Comparison of ENCODE assay signal across 8 cellular contexts in the genomic region with DNA sequence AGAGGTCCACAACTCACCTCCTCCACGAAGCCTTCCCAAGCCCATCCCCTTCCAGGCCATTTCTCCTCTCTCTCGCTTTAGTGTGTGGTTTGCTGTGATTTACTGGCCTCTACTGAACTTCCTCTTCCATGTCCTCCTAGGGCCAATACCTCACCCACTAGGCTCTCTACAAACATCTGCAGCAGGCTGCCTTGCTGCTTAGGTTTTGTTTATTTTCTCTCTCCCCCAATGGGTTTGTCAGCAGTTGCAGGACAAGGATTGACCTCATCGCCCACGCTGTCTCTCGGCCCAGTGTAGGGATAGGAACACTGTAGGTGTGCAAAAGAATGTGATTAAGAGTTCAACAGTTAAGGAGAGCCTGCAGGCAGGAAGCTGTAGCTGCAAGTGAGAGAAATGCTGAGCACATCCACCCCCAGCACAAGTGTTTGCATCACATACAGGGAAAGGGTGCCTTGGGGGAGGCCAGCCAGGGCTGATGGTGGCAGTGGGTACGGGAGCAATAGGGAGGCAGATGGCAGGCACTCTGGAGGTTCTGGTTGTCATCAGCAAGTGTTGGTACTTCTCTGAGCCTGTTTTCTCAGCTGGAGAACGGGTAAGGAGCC. TPM values are rescaled to one million over a fixed set of nuclear protein-coding genes. Genes with fewer than 3 reads are reported as not detected.
DNase-seq lines count a peak whose midpoint lies in the region; ATAC-seq and TF ChIP-seq lines count a peak whose summit lies in the region.

No MANE protein-coding gene starts in this region.

- H3K4me3 Mint-ChIP-seq in T-helper 2 cell treated with Interferon-gamma antibody and Interleukin-4, amounts not matched to agents 5 μg/mL and 100 μg/mL, for 36 hours = peak overlapping the region; percentile 68

- no peaks in the 10 kb centered on the region for H3K27me3 Mint-ChIP-seq in T-helper 2 cell treated with Interferon-gamma antibody and Interleukin-4, amounts not matched to agents 5 μg/mL and 100 μg/mL, for 36 hours (ENCODE audit: low read depth)

- peak overlapping the region; percentile 22 for H3K4me3 ChIP-seq in fibroblast of the aortic adventitia (ENCODE audit: low read depth, low read length)

- no peaks in the 10 kb centered on the region for H3K9me3 Mint-ChIP-seq in T-helper 2 cell treated with Interferon-gamma antibody and Interleukin-4, amounts not matched to agents 5 μg/mL and 100 μg/mL, for 36 hours

- H3K4me1 Mint-ChIP-seq in T-helper 2 cell treated with Interferon-gamma antibody and Interleukin-4, amounts not matched to agents 5 μg/mL and 100 μg/mL, for 36 hours (ENCODE audit: low read depth) = peaks cover 17% of the 10 kb centered on the region

- peak; percentile 48 for TF ChIP-seq CTCF in fibroblast of the aortic adventitia (IDR thresholded peaks at IDR 0.05; ENCODE audit: insufficient read depth, low read length)

- intact Hi-C loops in sciatic nerve (cut with DNase I) (loop anchor here (10.0 kb wide), 1 partner anchor 92 kb away; no protein-coding TSS in a partner anchor), left ventricle myocardium superior (cut with micrococcal nuclease) (no loop called here)

- ATAC-seq in sciatic nerve (peak; percentile 33), HG02852 (IDR thresholded peaks at IDR 0.05; ENCODE audit: unreplicated experiment) (no peak), left ventricle myocardium superior (no peak)

- DNase-seq in HCEC 1CT (peak; percentile 83), fibroblast of the aortic adventitia (ENCODE audit: low read depth) (peak; percentile 58), sciatic nerve (ENCODE audit: low spot score) (no peak), left ventricle myocardium superior (no peak), T-helper 9 cell (no peak)
- DNase-seq in T-helper 2 cell treated with Interferon-gamma antibody and Interleukin-4, amounts not matched to agents 5 μg/mL and 100 μg/mL, for 36 hours (ENCODE audit: low spot score) = no peak
- DNase-seq in activated CD8-positive, alpha-beta memory T cell treated with anti-CD3 and anti-CD28 coated beads, Interleukin-2, amount 50 U/mL, for 4 hours = no peak

- no peak overlapping the region for H3K27ac Mint-ChIP-seq in T-helper 2 cell treated with Interferon-gamma antibody and Interleukin-4, amounts not matched to agents 5 μg/mL and 100 μg/mL, for 36 hours

- no peaks in the 10 kb centered on the region for H3K36me3 Mint-ChIP-seq in T-helper 2 cell treated with Interferon-gamma antibody and Interleukin-4, amounts not matched to agents 5 μg/mL and 100 μg/mL, for 36 hours (ENCODE audit: low read depth)

RNA-seq across cellular contexts. Expression of gene PC, which starts 1.4 kb away (rescaled TPM):
- total RNA-seq in fibroblast of the aortic adventitia (ENCODE audit: low replicate concordance) (12.7 and 21.5 TPM in 2 replicates), sciatic nerve (103 TPM), left ventricle myocardium superior (5.2 TPM)

RNA-seq across cellular contexts. Expression of gene C11orf86, which starts 18.3 kb away (rescaled TPM):
- not detected in 2 replicates for total RNA-seq in fibroblast of the aortic adventitia (ENCODE audit: low replicate concordance)
- not detected for total RNA-seq in sciatic nerve
- total RNA-seq in left ventricle myocardium superior = not detected

Comparison
In these comparisons a context has a peak if more than half of its experiments do, and no peak if none do; other contexts are left out.
1. DNase-seq: peak in HCEC 1CT (single experiment) and fibroblast of the aortic adventitia (single experiment); none in T-helper 2 cell treated with Interferon-gamma antibody and Interleukin-4, amounts not matched to agents 5 μg/mL and 100 μg/mL, for 36 hours (single experiment), sciatic nerve (single experiment), left ventricle myocardium superior (single experiment), activated CD8-positive, alpha-beta memory T cell treated with anti-CD3 and anti-CD28 coated beads, Interleukin-2, amount 50 U/mL, for 4 hours (single experiment) and T-helper 9 cell (single experiment).